In genomic region chr4:137393043-137393442, GRCh38 we compare ENCODE assay signal across 10 cellular contexts.
DNase-seq lines count a peak whose midpoint lies in the region; ATAC-seq and TF ChIP-seq lines count a peak whose summit lies in the region.
"Had no signal": no experiment of that assay in that cellular context is flagged by ENCODE, and none has a peak within 500 bp of the region (broad histone marks: within the 10 kb centered on the region; RNA-seq: fewer than 3 reads in every experiment).

No MANE protein-coding gene starts in this region.

- H3K9me3 Mint-ChIP-seq in progenitor cell of endocrine pancreas (ENCODE audit: low read depth), result no peaks in the 10 kb centered on the region
- H3K9me3 Mint-ChIP-seq: endodermal cell had no signal

- H3K4me3 Mint-ChIP-seq in progenitor cell of endocrine pancreas (ENCODE audit: low read depth), result peak overlapping the region; percentile 14
- H3K4me3 Mint-ChIP-seq: endodermal cell had no signal

- no peak overlapping the region for H3K27ac Mint-ChIP-seq in progenitor cell of endocrine pancreas
- H3K27ac Mint-ChIP-seq: endodermal cell had no signal

- TF ChIP-seq CTCF in progenitor cell of endocrine pancreas (IDR thresholded peaks at IDR 0.05; ENCODE audit: unreplicated experiment), result no peak

- DNase-seq in NCI-H1105 treated with DMSO at 0.1 percent for 48 hours (lab: John Stamatoyannopoulos, UW) (peak; percentile 44), NCI-H774 (lab: John Stamatoyannopoulos, UW) (peak; percentile 33), fibroblast of gingiva (ENCODE audit: low read depth) (peak; percentile 52), progenitor cell of endocrine pancreas (ENCODE audit: low spot score, unreplicated experiment) (no peak)
- DNase-seq in stimulated activated CD4-positive, alpha-beta T cell treated with anti-CD3 and anti-CD28 coated beads, Interleukin-1b, Interleukin-23, amount 100 ng/mL, for 48 hours, result no peak
- DNase-seq: endodermal cell, H7, right lobe of liver had no signal

- H3K4me1 Mint-ChIP-seq in progenitor cell of endocrine pancreas (ENCODE audit: low read depth), result peaks cover 14% of the 10 kb centered on the region

- H3K36me3 Mint-ChIP-seq in progenitor cell of endocrine pancreas (ENCODE audit: insufficient read depth), result no peaks in the 10 kb centered on the region

- no peaks in the 10 kb centered on the region for H3K27me3 Mint-ChIP-seq in progenitor cell of endocrine pancreas

- ATAC-seq in HG02981 (IDR thresholded peaks at IDR 0.05; ENCODE audit: unreplicated experiment) (no peak), GM18907 (IDR thresholded peaks at IDR 0.05; ENCODE audit: unreplicated experiment) (no peak)
- ATAC-seq: right lobe of liver had no signal

Comparison
In these comparisons a context has a peak if more than half of its experiments do, and no peak if none do; other contexts are left out.
1. DNase-seq: peak in NCI-H1105 treated with DMSO at 0.1 percent for 48 hours (single experiment), NCI-H774 (single experiment) and fibroblast of gingiva (single experiment); none in progenitor cell of endocrine pancreas (single experiment) and stimulated activated CD4-positive, alpha-beta T cell treated with anti-CD3 and anti-CD28 coated beads, Interleukin-1b, Interleukin-23, amount 100 ng/mL, for 48 hours (single experiment).